ENCODE assay signal across 14 cellular contexts in genomic region chr17:78020717-78021108, GRCh38.
DNase-seq lines count a peak whose midpoint lies in the region; ATAC-seq and TF ChIP-seq lines count a peak whose summit lies in the region.
"Had no signal": no experiment of that assay in that cellular context is flagged by ENCODE, and none has a peak within 500 bp of the region (broad histone marks: within the 10 kb centered on the region; RNA-seq: fewer than 3 reads in every experiment).

No MANE protein-coding gene starts in this region.

- H3K4me1 ChIP-seq in MM.1S (ENCODE audit: low read length) = peaks cover 22% of the 10 kb centered on the region
- H3K4me1 ChIP-seq: BLaER1 treated with 17β-estradiol and CSF1 and Interleukin-3, amounts not matched to agents 10 nM and 100 nM had no signal

- H3F3A ChIP-seq in MM.1S (ENCODE audit: insufficient read depth, low read length) = peaks cover 21% of the 10 kb centered on the region

- H3K9ac ChIP-seq in MM.1S (ENCODE audit: low read length) = peak overlapping the region; percentile 3; the same call in 1 of the 2 replicates
- H3K9ac ChIP-seq: BLaER1 treated with 17β-estradiol and CSF1 and Interleukin-3, amounts not matched to agents 10 nM and 100 nM had no signal

- no peaks in the 10 kb centered on the region for H3K9me3 ChIP-seq in CD4-positive, alpha-beta T cell (ENCODE audit: control insufficient read depth, low read length)
- H3K9me3 ChIP-seq in MM.1S (replicated peaks; ENCODE audit: insufficient read depth, low read length) = no peaks in the 10 kb centered on the region
- H3K9me3 ChIP-seq: BLaER1 treated with 17β-estradiol and CSF1 and Interleukin-3, amounts not matched to agents 10 nM and 100 nM; right atrium auricular region had no signal

- no peak overlapping the region for H3K4me3 Mint-ChIP-seq in CD4-positive, alpha-beta T cell
- no peak overlapping the region for H3K4me3 Mint-ChIP-seq in dendritic cell treated with granulocyte-macrophage colony-stimulating factor and Interleukin-4, amounts not matched to agents 40 ng/mL and 50 ng/mL, for 4 days
- H3K4me3 Mint-ChIP-seq: nephron progenitor cell, type B pancreatic cell had no signal

- peaks cover 31% of the 10 kb centered on the region for H3K4me1 Mint-ChIP-seq in CD4-positive, alpha-beta T cell (ENCODE audit: low read depth)
- H3K4me1 Mint-ChIP-seq in dendritic cell treated with granulocyte-macrophage colony-stimulating factor and Interleukin-4, amounts not matched to agents 40 ng/mL and 50 ng/mL, for 4 days (ENCODE audit: low read depth) = peaks cover 11% of the 10 kb centered on the region
- H3K4me1 Mint-ChIP-seq: nephron progenitor cell had no signal

- TF ChIP-seq CTCF in CD4-positive, alpha-beta T cell (IDR thresholded peaks at IDR 0.05) = no peak
- TF ChIP-seq CTCF in MM.1S (IDR thresholded peaks at IDR 0.05; ENCODE audit: low read length) = no peak

- no peak overlapping the region for H3K27ac ChIP-seq in CD4-positive, alpha-beta T cell (ENCODE audit: low read depth, low read length)
- H3K27ac ChIP-seq in MM.1S (ENCODE audit: low read length) = peak overlapping the region; percentile 66; the same call in 1 of the 2 replicates
- H3K27ac ChIP-seq: BLaER1 treated with 17β-estradiol and CSF1 and Interleukin-3, amounts not matched to agents 10 nM and 100 nM had no signal

- no peaks in the 10 kb centered on the region for H3K79me2 ChIP-seq in MM.1S (ENCODE audit: low read length)

- H4K20me1 ChIP-seq in MM.1S (ENCODE audit: insufficient read depth, low read length) = no peaks in the 10 kb centered on the region

- DNase-seq in AG08395 (ENCODE audit: low spot score) (peak; percentile 7), MM.1S (no peak), dermis blood vessel endothelial cell (no peak)
- no peak for DNase-seq in CD4-positive, alpha-beta T cell
- DNase-seq: MV-4-11, nephron progenitor cell had no signal

- H3K36me3 Mint-ChIP-seq in CD4-positive, alpha-beta T cell (ENCODE audit: low read depth) = peaks cover 32% of the 10 kb centered on the region
- H3K36me3 Mint-ChIP-seq in dendritic cell treated with granulocyte-macrophage colony-stimulating factor and Interleukin-4, amounts not matched to agents 40 ng/mL and 50 ng/mL, for 4 days (ENCODE audit: low read depth) = no peaks in the 10 kb centered on the region
- H3K36me3 Mint-ChIP-seq: type B pancreatic cell had no signal

- peak overlapping the region; percentile 46 for H3K27ac Mint-ChIP-seq in CD4-positive, alpha-beta T cell
- peak overlapping the region; percentile 21 for H3K27ac Mint-ChIP-seq in dendritic cell treated with granulocyte-macrophage colony-stimulating factor and Interleukin-4, amounts not matched to agents 40 ng/mL and 50 ng/mL, for 4 days
- H3K27ac Mint-ChIP-seq: nephron progenitor cell, type B pancreatic cell had no signal

- intact Hi-C loops in CD4-positive, alpha-beta T cell (cut with DNase I, micrococcal nuclease) = no loop called here
- intact Hi-C loops in dendritic cell treated with granulocyte-macrophage colony-stimulating factor and Interleukin-4, amounts not matched to agents 40 ng/mL and 50 ng/mL, for 4 days (cut with micrococcal nuclease) = loop anchor here (10.0 kb wide), 1 partner anchor 54 kb away; no protein-coding TSS in a partner anchor

- no peaks in the 10 kb centered on the region for H3K27me3 ChIP-seq in CD4-positive, alpha-beta T cell (ENCODE audit: control insufficient read depth, insufficient read depth, low read length)
- H3K27me3 ChIP-seq in MM.1S (replicated peaks; ENCODE audit: insufficient read depth, low read length) = no peaks in the 10 kb centered on the region; the same call in 1 of the 2 replicates
- H3K27me3 ChIP-seq: BLaER1 treated with 17β-estradiol and CSF1 and Interleukin-3, amounts not matched to agents 10 nM and 100 nM; right atrium auricular region had no signal

- H3K36me3 ChIP-seq in MM.1S (replicated peaks; ENCODE audit: insufficient read depth, low read length) = no peaks in the 10 kb centered on the region
- H3K36me3 ChIP-seq: BLaER1 treated with 17β-estradiol and CSF1 and Interleukin-3, amounts not matched to agents 10 nM and 100 nM had no signal

- POLR2A ChIA-PET in CD4-positive, alpha-beta T cell (lab: Charles Lee) = interaction anchor here (0.8 to 3.0 kb wide), 2 partner anchors 63 to 570 kb away, joined by 3 to 21 read pairs; partner anchors contain the start of gene TNRC6C

- no peaks in the 10 kb centered on the region for H3K27me3 Mint-ChIP-seq in CD4-positive, alpha-beta T cell
- H3K27me3 Mint-ChIP-seq in dendritic cell treated with granulocyte-macrophage colony-stimulating factor and Interleukin-4, amounts not matched to agents 40 ng/mL and 50 ng/mL, for 4 days = no peaks in the 10 kb centered on the region
- H3K27me3 Mint-ChIP-seq: type B pancreatic cell had no signal

- peak overlapping the region; percentile 6; the same call in 1 of the 2 replicates for H3K4me3 ChIP-seq in MM.1S (ENCODE audit: low read length)
- H3K4me3 ChIP-seq: BLaER1 treated with 17β-estradiol and CSF1 and Interleukin-3, amounts not matched to agents 10 nM and 100 nM; lung; right atrium auricular region had no signal

- ATAC-seq in CD4-positive, alpha-beta T cell (ENCODE audit: poor library complexity) = no peak
- ATAC-seq in HG03521 (IDR thresholded peaks at IDR 0.05; ENCODE audit: unreplicated experiment) = no peak
- no peak for ATAC-seq in GM18873 (IDR thresholded peaks at IDR 0.05; ENCODE audit: low FRiP score, unreplicated experiment)
- no peak for ATAC-seq in HG03469 (IDR thresholded peaks at IDR 0.05; ENCODE audit: unreplicated experiment)

- H2AFZ ChIP-seq in MM.1S (ENCODE audit: low read length) = no peak overlapping the region

- peak overlapping the region; percentile 74 for H3K4me2 ChIP-seq in MM.1S (ENCODE audit: low read depth, low read length)
- H3K4me2 ChIP-seq: BLaER1 treated with 17β-estradiol and CSF1 and Interleukin-3, amounts not matched to agents 10 nM and 100 nM had no signal

- no peaks in the 10 kb centered on the region for H3K9me2 ChIP-seq in MM.1S (replicated peaks; ENCODE audit: insufficient read depth, low read length)

- CTCF ChIA-PET in CD4-positive, alpha-beta T cell (lab: Charles Lee) = interaction anchor here (0.6 to 2.2 kb wide), 6 partner anchors 10 to 269 kb away, joined by 3 to 7 read pairs (median 3); no protein-coding TSS in a partner anchor

- H3K9me3 Mint-ChIP-seq in CD4-positive, alpha-beta T cell = no peaks in the 10 kb centered on the region
- no peaks in the 10 kb centered on the region for H3K9me3 Mint-ChIP-seq in dendritic cell treated with granulocyte-macrophage colony-stimulating factor and Interleukin-4, amounts not matched to agents 40 ng/mL and 50 ng/mL, for 4 days
- H3K9me3 Mint-ChIP-seq: nephron progenitor cell, type B pancreatic cell had no signal
